Comparison of ENCODE assay signal across 8 cellular contexts in genomic region chr6:131903734-131904133, GRCh38. TPM values are rescaled to one million over a fixed set of nuclear protein-coding genes. Genes with fewer than 3 reads are reported as not detected.
DNase-seq lines count a peak whose midpoint lies in the region; TF ChIP-seq lines count a peak whose summit lies in the region.
"Not testable (repeated sequence)": the region's sequence is repeated elsewhere in the genome, so short reads cannot be mapped to it uniquely, and the experiment has no call there.

No MANE protein-coding gene starts in this region.

- not testable (repeated sequence) for H3K27ac ChIP-seq in HUES48 (ENCODE audit: low read depth, low read length); smooth muscle cell (ENCODE audit: low read depth)

- H3K9me3 ChIP-seq in ES-I3 (ENCODE audit: control insufficient read depth, insufficient read depth, low read length); HUES48 (ENCODE audit: control insufficient read depth, insufficient read depth, low read length); MG63; iPS-15b (ENCODE audit: control insufficient read depth, insufficient read depth, low read length); smooth muscle cell (replicated peaks; ENCODE audit: low read depth): not testable (repeated sequence)

- not testable (repeated sequence) for H4K20me1 ChIP-seq in smooth muscle cell (ENCODE audit: low read depth)

- H3K4me1 ChIP-seq in ES-I3 (ENCODE audit: insufficient read depth, low read length) (peaks cover 27% of the 10 kb centered on the region), HUES48 (ENCODE audit: control insufficient read depth, insufficient read depth, low read length) (peaks cover 29% of the 10 kb centered on the region), iPS-15b (ENCODE audit: control insufficient read depth, insufficient read depth, low read length) (peaks cover 24% of the 10 kb centered on the region)
- not testable (repeated sequence) for H3K4me1 ChIP-seq in smooth muscle cell (ENCODE audit: low read depth)

- H3F3A ChIP-seq in smooth muscle cell (ENCODE audit: low read depth) = not testable (repeated sequence)

- H3K79me2 ChIP-seq in smooth muscle cell (ENCODE audit: low read depth) = not testable (repeated sequence)

- peak overlapping the region; percentile 54 for H3K4me2 ChIP-seq in smooth muscle cell

- not testable (repeated sequence) for TF ChIP-seq CTCF in smooth muscle cell (IDR thresholded peaks at IDR 0.05; ENCODE audit: borderline replicate concordance, insufficient read depth, poor library complexity, severe bottlenecking)

- peak overlapping the region; percentile 65 for H3K4me3 ChIP-seq in HUES48 (ENCODE audit: low read depth, low read length)
- H3K4me3 ChIP-seq in MG63, smooth muscle cell: not testable (repeated sequence)
- peak overlapping the region; percentile 68 for H3K4me3 ChIP-seq in iPS-15b (ENCODE audit: low read depth, low read length)

- not testable (repeated sequence) for H2AFZ ChIP-seq in smooth muscle cell (ENCODE audit: low read depth)

- WGBS in smooth muscle cell (ENCODE audit: low lambda C conversion rate) = 25% methylated on average over 12 of the region's 12 CpGs

- not testable (repeated sequence) for H3K27me3 ChIP-seq in HUES48 (ENCODE audit: control insufficient read depth, insufficient read depth, low read length); MG63; iPS-15b (ENCODE audit: control insufficient read depth, insufficient read depth, low read length)
- H3K27me3 ChIP-seq in smooth muscle cell (ENCODE audit: low read depth) = peaks cover 53% of the 10 kb centered on the region

- H3K9ac ChIP-seq in ES-I3 (ENCODE audit: low read depth, low read length) (peak overlapping the region; percentile 82), HUES48 (ENCODE audit: low read depth, low read length) (peak overlapping the region; percentile 69; the same call in 1 of the 2 replicates), iPS-15b (ENCODE audit: low read depth, low read length) (peak overlapping the region; percentile 83)
- not testable (repeated sequence) for H3K9ac ChIP-seq in smooth muscle cell (ENCODE audit: low read depth)

- peaks cover 31% of the 10 kb centered on the region for H3K36me3 ChIP-seq in ES-I3 (ENCODE audit: insufficient read depth, low read length)
- peaks cover 16% of the 10 kb centered on the region for H3K36me3 ChIP-seq in HUES48 (ENCODE audit: control insufficient read depth, insufficient read depth, low read length)
- not testable (repeated sequence) for H3K36me3 ChIP-seq in MG63; smooth muscle cell (ENCODE audit: low read depth)
- H3K36me3 ChIP-seq in iPS-15b (ENCODE audit: control insufficient read depth, insufficient read depth, low read length) = peaks cover 23% of the 10 kb centered on the region

- peak; percentile 61 for DNase-seq in MG63
- DNase-seq in amniotic epithelial cell (ENCODE audit: low read depth) = peak; percentile 19
- peak; percentile 52 for DNase-seq in fibroblast of peridontal ligament (ENCODE audit: extremely low read depth)
- DNase-seq in islet precursor cell = peak; percentile 57
- not testable (repeated sequence) for DNase-seq in smooth muscle cell (lab: John Stamatoyannopoulos, UW; ENCODE audit: unreplicated experiment)

RNA-seq across cellular contexts. Expression of gene CCN2, which starts 47.4 kb away (rescaled TPM):
- total RNA-seq in MG63 (2014; rRNA removed; shearing (Covaris generic); ENCODE audit: low replicate concordance) = 830 and 953 TPM in 2 replicates
- total RNA-seq in smooth muscle cell = 1,180 and 1,197 TPM in 2 replicates
- polyA plus RNA-seq in smooth muscle cell = 1,697 and 2,448 TPM in 2 replicates
